In the genomic region with DNA sequence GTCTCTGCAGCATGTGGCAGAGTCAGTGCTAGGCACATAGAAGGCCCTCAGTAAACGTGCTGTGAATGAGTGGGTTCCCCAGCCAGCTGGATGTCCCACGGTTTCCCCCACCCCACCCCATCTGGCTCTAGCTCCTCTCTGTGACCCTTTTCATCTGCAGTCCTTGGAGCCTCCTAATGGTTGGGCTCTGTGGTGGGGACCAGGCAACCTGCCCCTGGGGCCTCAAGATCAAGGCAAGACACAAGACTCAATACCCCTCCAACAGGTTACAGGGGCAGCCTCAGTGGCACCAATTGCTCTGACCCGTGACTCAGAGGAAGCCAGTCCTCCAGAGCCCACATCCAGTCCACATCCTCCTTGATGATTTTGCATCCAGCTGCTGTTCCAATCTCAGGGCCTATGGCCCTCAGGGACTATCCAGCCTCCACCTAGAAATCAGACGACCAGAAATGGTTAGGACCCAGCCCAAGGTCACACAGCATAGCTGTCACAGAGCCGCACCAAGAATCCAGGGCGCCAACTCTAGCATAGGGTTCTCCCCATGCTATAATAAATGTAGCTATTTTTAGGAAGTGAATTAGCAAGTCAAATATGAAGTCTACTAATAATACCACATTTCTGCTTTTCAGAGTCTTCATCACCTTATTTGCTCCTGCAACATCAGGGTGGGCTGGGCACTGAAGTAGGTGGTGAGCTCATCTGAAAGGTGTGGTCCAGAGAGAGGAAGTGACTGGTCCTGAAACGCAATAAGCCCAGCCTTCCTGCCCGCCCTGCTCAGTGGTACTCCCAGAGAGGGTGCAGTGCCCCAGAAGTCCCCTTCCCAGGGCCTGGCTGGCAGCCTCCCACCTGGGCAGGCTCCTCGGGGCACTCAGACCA, we compare ENCODE assay signal across 8 cellular contexts. TPM values are rescaled to one million over a fixed set of nuclear protein-coding genes. Genes with fewer than 3 reads are reported as not detected.
DNase-seq lines count a peak whose midpoint lies in the region; ATAC-seq and TF ChIP-seq lines count a peak whose summit lies in the region.

No MANE protein-coding gene starts in this region.

- H3K27me3 Mint-ChIP-seq in activated naive CD8-positive, alpha-beta T cell: no peaks in the 10 kb centered on the region

- H3K36me3 Mint-ChIP-seq in activated naive CD8-positive, alpha-beta T cell: no peaks in the 10 kb centered on the region

- peak overlapping the region; percentile 47 for H3K4me3 Mint-ChIP-seq in activated naive CD8-positive, alpha-beta T cell

- DNase-seq in SIG-M5 treated with dmso at 0.1 percent for 504 hours (lab: John Stamatoyannopoulos, UW; ENCODE audit: unreplicated experiment) (peak; percentile 63), SIG-M5 (lab: John Stamatoyannopoulos, UW) (no peak), NCI-H526 (lab: John Stamatoyannopoulos, UW) (peak; percentile 11 to 64), omental fat pad (ENCODE audit: low spot score) (no peak), NCI-H1105 (lab: John Stamatoyannopoulos, UW) (no peak), HuH-7.5 (ENCODE audit: low spot score) (no peak)

- H3K9me3 Mint-ChIP-seq in activated naive CD8-positive, alpha-beta T cell (ENCODE audit: low read depth): no peaks in the 10 kb centered on the region

- peaks cover 60% of the 10 kb centered on the region for H3K4me1 Mint-ChIP-seq in activated naive CD8-positive, alpha-beta T cell (ENCODE audit: low read depth)

- H3K27ac Mint-ChIP-seq in activated naive CD8-positive, alpha-beta T cell: peak overlapping the region; percentile 97

- ATAC-seq in HG02642 (IDR thresholded peaks at IDR 0.05; ENCODE audit: poor library complexity, unreplicated experiment): peak; percentile 61
- peak; percentile 35 for ATAC-seq in omental fat pad (ENCODE audit: low FRiP score)

- TF ChIP-seq CTCF in omental fat pad (IDR thresholded peaks at IDR 0.05): no peak

RNA-seq across cellular contexts. Expression of a gene that starts 17.4 kb away (rescaled TPM):
- total RNA-seq in omental fat pad: 1 to 10 TPM; 1.3 to 4.8 (median 1.4) TPM

RNA-seq across cellular contexts. Expression of a gene that starts 49.0 kb away (rescaled TPM):
- total RNA-seq in omental fat pad: 1 to 10 TPM; 1.2 to 7.6 (median 3.4) TPM

Comparison
In these comparisons a context has a peak if more than half of its experiments do, and no peak if none do; other contexts are left out.
1. DNase-seq: peak in SIG-M5 treated with dmso at 0.1 percent for 504 hours (single experiment) and NCI-H526 (2 of 2); none in SIG-M5 (single experiment), omental fat pad (single experiment), NCI-H1105 (single experiment) and HuH-7.5 (single experiment).